In genomic region chr17:18226284-18226945, GRCh38 we compare ENCODE assay signal across 10 cellular contexts. TPM values are rescaled to one million over a fixed set of nuclear protein-coding genes. Genes with fewer than 3 reads are reported as not detected.
DNase-seq lines count a peak whose midpoint lies in the region; ATAC-seq, FAIRE-seq and TF ChIP-seq lines count a peak whose summit lies in the region.
"Had no signal": no experiment of that assay in that cellular context is flagged by ENCODE, and none has a peak within 500 bp of the region (broad histone marks: within the 10 kb centered on the region; RNA-seq: fewer than 3 reads in every experiment).

No MANE protein-coding gene starts in this region.

- peak overlapping the region; percentile 79; the same call in 1 of the 2 replicates for H3K9ac ChIP-seq in HepG2 (ENCODE audit: insufficient read depth, low read depth, low read length)

- no peak for DNase-seq in activated CD4-positive, alpha-beta T cell treated with anti-CD3 and anti-CD28 coated beads, Interleukin-2, amount 10 ng/mL, durations not matched to agents 24 days and 14 days
- DNase-seq in activated CD4-positive, alpha-beta T cell treated with anti-CD3 and anti-CD28 coated beads for 1 hour = no peak
- DNase-seq in astrocyte of the cerebellum (ENCODE audit: low read depth) (no peak), HepG2 (ENCODE audit: low spot score) (no peak), thoracic aorta (ENCODE audit: low spot score) (no peak), NCI-H2081 treated with DMSO at 0.1 percent for 48 hours (lab: John Stamatoyannopoulos, UW) (no peak)
- DNase-seq: SIG-M5; stimulated activated CD4-positive, alpha-beta T cell treated with anti-CD3 and anti-CD28 coated beads, Interleukin-12 subunit alpha, Interleukin-12 subunit beta, amount 100 ng/mL, for 4 hours had no signal

- WGBS in HepG2 (ENCODE audit: low lambda C conversion rate) = 23% methylated on average over 15 of the region's 16 CpGs

- no peak for FAIRE-seq in HepG2 (lab: Jason Lieb, UNC)

- peak overlapping the region; percentile 89 for H3K27ac Mint-ChIP-seq in activated CD4-positive, alpha-beta T cell treated with anti-CD3 and anti-CD28 coated beads, Interleukin-2, amount 10 ng/mL, durations not matched to agents 24 days and 14 days

- H3K9me3 Mint-ChIP-seq in activated CD4-positive, alpha-beta T cell treated with anti-CD3 and anti-CD28 coated beads, Interleukin-2, amount 10 ng/mL, durations not matched to agents 24 days and 14 days = no peaks in the 10 kb centered on the region

- POLR2A ChIA-PET in HepG2 (lab: Yijun Ruan, JAX) = interaction anchor here (3.2 kb wide), 1 partner anchor 43 kb away, joined by 29 read pairs; the partner anchor contains the start of gene ALKBH5

- TF ChIP-seq CTCF in astrocyte of the cerebellum (IDR thresholded peaks at IDR 0.05; ENCODE audit: low read depth, low read length, missing control alignments) (no peak), HepG2 (CRISPR knock-in tag; IDR thresholded peaks at IDR 0.05) (no peak), thoracic aorta (IDR thresholded peaks at IDR 0.05) (no peak)

- in situ Hi-C loops in astrocyte of the cerebellum (cut with HindIII; ENCODE audit: low sequenced_read_pairs) = no loop called here
- in situ Hi-C loops in HepG2 (cut with HindIII; ENCODE audit: extremely low pct_ligation_motif_present, low pct_unique_long_range_greater_than_20kb) = no loop called here

- BruUV-seq in HepG2 (replicated peaks; lab: Mats Ljungman, UMichigan) = TSS peak; percentile 57

- TF ChIP-seq EP300 in HepG2 (IDR thresholded peaks at IDR 0.05; ENCODE audit: low read depth in 2 of 2, low read length in 2 of 2) (no peak), HepG2 (CRISPR knock-in tag; IDR thresholded peaks at IDR 0.05; ENCODE audit: borderline replicate concordance) (no peak)

- no peak overlapping the region for H2AFZ ChIP-seq in HepG2 (ENCODE audit: low read length)

- H3K9me3 ChIP-seq in HepG2 (ENCODE audit: low read length) (no peaks in the 10 kb centered on the region), thoracic aorta (no peaks in the 10 kb centered on the region)

- no peak for TF ChIP-seq POLR2A in HepG2 (IDR thresholded peaks at IDR 0.05; ENCODE audit: insufficient read depth in 1 of 2, low read depth in 2 of 2, low read length in 2 of 2)

- no peaks in the 10 kb centered on the region; a peak in 1 of 5 replicates for H3K27me3 ChIP-seq in HepG2 (ENCODE audit: control insufficient read depth in 1 of 2, insufficient read depth in 2 of 2, low read length in 2 of 2)
- no peaks in the 10 kb centered on the region for H3K27me3 ChIP-seq in thoracic aorta (replicated peaks; ENCODE audit: insufficient read depth)

- peaks cover 3% of the 10 kb centered on the region for H3K36me3 Mint-ChIP-seq in activated CD4-positive, alpha-beta T cell treated with anti-CD3 and anti-CD28 coated beads, Interleukin-2, amount 10 ng/mL, durations not matched to agents 24 days and 14 days (ENCODE audit: low read depth)

- TF ChIP-seq RAD21 in HepG2 (CRISPR knock-in tag; IDR thresholded peaks at IDR 0.05) = no peak

- H3K27ac ChIP-seq in HepG2 (ENCODE audit: extremely low read length, insufficient read depth, low read length) (no peak overlapping the region), thoracic aorta (no peak overlapping the region)

- H3K4me3 ChIP-seq in astrocyte of the cerebellum (ENCODE audit: low read depth, low read length) (peak overlapping the region; percentile 77), HepG2 (replicated peaks in 1 of 3; ENCODE audit: insufficient read depth in 1 of 3, low read depth in 2 of 3, low read length in 3 of 3) (peak overlapping the region; percentile 85 to 96 (median 89)), thoracic aorta (peak overlapping the region; percentile 81)

- H3K4me1 Mint-ChIP-seq in activated CD4-positive, alpha-beta T cell treated with anti-CD3 and anti-CD28 coated beads, Interleukin-2, amount 10 ng/mL, durations not matched to agents 24 days and 14 days = peaks cover 19% of the 10 kb centered on the region

- H4K20me1 ChIP-seq in HepG2 (ENCODE audit: insufficient read depth, low read length) = peaks cover 4% of the 10 kb centered on the region; the same call in 1 of the 2 replicates

- H3K36me3 ChIP-seq in HepG2 (replicated peaks in 1 of 2; ENCODE audit: control insufficient read depth in 1 of 2, insufficient read depth in 2 of 2, low read length in 2 of 2) (no peaks in the 10 kb centered on the region), thoracic aorta (no peaks in the 10 kb centered on the region)

- H3K79me2 ChIP-seq in HepG2 (ENCODE audit: insufficient read depth, low read length) = peaks cover 21% of the 10 kb centered on the region

- peaks cover 2% of the 10 kb centered on the region for H3K27me3 Mint-ChIP-seq in activated CD4-positive, alpha-beta T cell treated with anti-CD3 and anti-CD28 coated beads, Interleukin-2, amount 10 ng/mL, durations not matched to agents 24 days and 14 days

- H3K4me1 ChIP-seq in HepG2 (ENCODE audit: insufficient read depth, low read length) = peaks cover 54% of the 10 kb centered on the region
- H3K4me1 ChIP-seq in thoracic aorta (ENCODE audit: control insufficient read depth in 1 of 2, low read depth in 2 of 2) = peaks cover 9 to 20% of the 10 kb centered on the region in 2 donors

- CTCF ChIA-PET in HepG2 (lab: Yijun Ruan, JAX; ENCODE audit: low intra/inter-chr PET ratio, low total read pairs) = no interaction called here

- ATAC-seq in HepG2 = no peak
- no peak for ATAC-seq in thoracic aorta (ENCODE audit: insufficient number of reproducible peaks, low FRiP score, low read depth)
- ATAC-seq in GM19467 (IDR thresholded peaks at IDR 0.05; ENCODE audit: unreplicated experiment) = no peak
- no peak for ATAC-seq in GM21737 (IDR thresholded peaks at IDR 0.05; ENCODE audit: unreplicated experiment)

- peak overlapping the region; percentile 99 for H3K4me3 Mint-ChIP-seq in activated CD4-positive, alpha-beta T cell treated with anti-CD3 and anti-CD28 coated beads, Interleukin-2, amount 10 ng/mL, durations not matched to agents 24 days and 14 days

- H3K4me2 ChIP-seq in HepG2 (ENCODE audit: low read depth, low read length) = peak overlapping the region; percentile 97

- intact Hi-C loops in activated CD4-positive, alpha-beta T cell treated with anti-CD3 and anti-CD28 coated beads, Interleukin-2, amount 10 ng/mL, durations not matched to agents 24 days and 14 days (cut with micrococcal nuclease) = loop anchor here (5.0 kb wide), 1 partner anchor 84 kb away; no protein-coding TSS in a partner anchor
- intact Hi-C loops in HepG2 (cut with micrococcal nuclease; ENCODE audit: unreplicated experiment) = no loop called here

RNA-seq across cellular contexts. Expression of gene LLGL1, which starts 1.0 kb away (rescaled TPM):
- total RNA-seq in activated CD4-positive, alpha-beta T cell treated with anti-CD3 and anti-CD28 coated beads, Interleukin-2, amount 10 ng/mL, durations not matched to agents 24 days and 14 days = 23.1 and 23.5 TPM in 2 replicates
- total RNA-seq in HepG2 (2016; rRNA removed; fragmentation: Illumina TruSeq; extraction: Trizol) (15.3 and 19.7 TPM in 2 replicates), thoracic aorta (10 to 100 TPM; 17.1 to 30.3 TPM)
- 2.3 and 2.6 TPM in 2 replicates for total RNA-seq in HepG2 (2016; cell fraction: cytosol; rRNA removed; fragmentation: Illumina TruSeq; extraction: Trizol; ENCODE audit: low read depth)
- 15.3 and 17.1 TPM in 2 replicates for total RNA-seq in HepG2 (2016; cell fraction: insoluble cytoplasmic fraction; rRNA removed; fragmentation: Illumina TruSeq; extraction: Trizol)
- 8.6 and 9.8 TPM in 2 replicates for total RNA-seq in HepG2 (2016; cell fraction: membrane; rRNA removed; fragmentation: Illumina TruSeq; extraction: Trizol)
- 8.6 and 10.2 TPM in 2 replicates for total RNA-seq in HepG2 (2016; cell fraction: nucleus; rRNA removed; fragmentation: Illumina TruSeq; extraction: Trizol)
- polyA plus RNA-seq in HepG2 (2011; rRNA removed) = 15.0 and 18.8 TPM in 2 replicates
- polyA plus RNA-seq in HepG2 (2011; cell fraction: cytosol; rRNA removed) = 10.4 and 17.8 TPM in 2 replicates
- 32.9 and 37.7 TPM in 2 replicates for polyA plus RNA-seq in HepG2 (2011; cell fraction: nucleus; rRNA removed)
- 7.1 and 9.0 TPM in 2 replicates for polyA plus RNA-seq in HepG2 (2012)
- 1.6 and 1.8 TPM in 2 replicates for polyA plus RNA-seq in HepG2 (2016; cell fraction: cytosol; fragmentation: Illumina TruSeq; extraction: Trizol; ENCODE audit: low read depth)
- polyA plus RNA-seq in HepG2 (2016; cell fraction: insoluble cytoplasmic fraction; fragmentation: Illumina TruSeq; extraction: Trizol; ENCODE audit: low read depth) = 13.7 and 17.7 TPM in 2 replicates
- polyA plus RNA-seq in HepG2 (2016; cell fraction: membrane; fragmentation: Illumina TruSeq; extraction: Trizol; ENCODE audit: low read depth) = 5.4 and 6.6 TPM in 2 replicates
- 15.0 and 16.9 TPM in 2 replicates for polyA plus RNA-seq in HepG2 (2016; cell fraction: nucleus; fragmentation: Illumina TruSeq; extraction: Trizol; ENCODE audit: insufficient read depth, low read depth)
- polyA minus RNA-seq in HepG2 (2011; rRNA and poly(A)+ RNA removed; ENCODE audit: low replicate concordance) = 19.0 and 51.1 TPM in 2 replicates
- 11.7 and 14.3 TPM in 2 replicates for polyA minus RNA-seq in HepG2 (2011; cell fraction: cytosol; rRNA and poly(A)+ RNA removed)
- polyA minus RNA-seq in HepG2 (2011; cell fraction: nucleus; rRNA and poly(A)+ RNA removed) = 8.6 and 10.4 TPM in 2 replicates

RNA-seq across cellular contexts. Expression of gene FLII, which starts 32.1 kb away (rescaled TPM):
- total RNA-seq in activated CD4-positive, alpha-beta T cell treated with anti-CD3 and anti-CD28 coated beads, Interleukin-2, amount 10 ng/mL, durations not matched to agents 24 days and 14 days = 266 and 275 TPM in 2 replicates
- total RNA-seq in HepG2 (2016; rRNA removed; fragmentation: Illumina TruSeq; extraction: Trizol) (130 and 135 TPM in 2 replicates), thoracic aorta (100 to 1,000 TPM; 309 to 312 TPM)
- 20.5 and 23.1 TPM in 2 replicates for total RNA-seq in HepG2 (2016; cell fraction: cytosol; rRNA removed; fragmentation: Illumina TruSeq; extraction: Trizol; ENCODE audit: low read depth)
- 123 and 124 TPM in 2 replicates for total RNA-seq in HepG2 (2016; cell fraction: insoluble cytoplasmic fraction; rRNA removed; fragmentation: Illumina TruSeq; extraction: Trizol)
- total RNA-seq in HepG2 (2016; cell fraction: membrane; rRNA removed; fragmentation: Illumina TruSeq; extraction: Trizol) = 56.6 and 58.5 TPM in 2 replicates
- total RNA-seq in HepG2 (2016; cell fraction: nucleus; rRNA removed; fragmentation: Illumina TruSeq; extraction: Trizol) = 79.3 and 83.0 TPM in 2 replicates
- polyA plus RNA-seq in HepG2 (2011; rRNA removed) = 303 and 324 TPM in 2 replicates
- polyA plus RNA-seq in HepG2 (2011; cell fraction: cytosol; rRNA removed) = 189 and 265 TPM in 2 replicates
- 685 and 845 TPM in 2 replicates for polyA plus RNA-seq in HepG2 (2011; cell fraction: nucleus; rRNA removed)
- 108 and 130 TPM in 2 replicates for polyA plus RNA-seq in HepG2 (2012)
- 15.6 and 17.4 TPM in 2 replicates for polyA plus RNA-seq in HepG2 (2016; cell fraction: cytosol; fragmentation: Illumina TruSeq; extraction: Trizol; ENCODE audit: low read depth)
- 140 and 172 TPM in 2 replicates for polyA plus RNA-seq in HepG2 (2016; cell fraction: insoluble cytoplasmic fraction; fragmentation: Illumina TruSeq; extraction: Trizol; ENCODE audit: low read depth)
- polyA plus RNA-seq in HepG2 (2016; cell fraction: membrane; fragmentation: Illumina TruSeq; extraction: Trizol; ENCODE audit: low read depth) = 37.0 and 39.8 TPM in 2 replicates
- polyA plus RNA-seq in HepG2 (2016; cell fraction: nucleus; fragmentation: Illumina TruSeq; extraction: Trizol; ENCODE audit: insufficient read depth, low read depth) = 198 and 202 TPM in 2 replicates
- 413 and 442 TPM in 2 replicates for polyA minus RNA-seq in HepG2 (2011; rRNA and poly(A)+ RNA removed; ENCODE audit: low replicate concordance)
- polyA minus RNA-seq in HepG2 (2011; cell fraction: cytosol; rRNA and poly(A)+ RNA removed) = 159 and 175 TPM in 2 replicates
- 95.7 and 108 TPM in 2 replicates for polyA minus RNA-seq in HepG2 (2011; cell fraction: nucleus; rRNA and poly(A)+ RNA removed)

RNA-seq across cellular contexts. Expression of gene MIEF2, which starts 34.0 kb away (rescaled TPM):
- 4.3 and 6.0 TPM in 2 replicates for total RNA-seq in activated CD4-positive, alpha-beta T cell treated with anti-CD3 and anti-CD28 coated beads, Interleukin-2, amount 10 ng/mL, durations not matched to agents 24 days and 14 days
- 8.0 and 8.2 TPM in 2 replicates for total RNA-seq in HepG2 (2016; rRNA removed; fragmentation: Illumina TruSeq; extraction: Trizol)
- total RNA-seq in HepG2 (2016; cell fraction: cytosol; rRNA removed; fragmentation: Illumina TruSeq; extraction: Trizol; ENCODE audit: low read depth) = 1.4 and 1.9 TPM in 2 replicates
- 6.8 and 9.6 TPM in 2 replicates for total RNA-seq in HepG2 (2016; cell fraction: insoluble cytoplasmic fraction; rRNA removed; fragmentation: Illumina TruSeq; extraction: Trizol)
- 2.5 and 2.9 TPM in 2 replicates for total RNA-seq in HepG2 (2016; cell fraction: membrane; rRNA removed; fragmentation: Illumina TruSeq; extraction: Trizol)
- 11.8 and 12.5 TPM in 2 replicates for total RNA-seq in HepG2 (2016; cell fraction: nucleus; rRNA removed; fragmentation: Illumina TruSeq; extraction: Trizol)
- 6.0 and 9.5 TPM in 2 replicates for polyA plus RNA-seq in HepG2 (2011; rRNA removed)
- polyA plus RNA-seq in HepG2 (2011; cell fraction: cytosol; rRNA removed) = 10.8 and 16.3 TPM in 2 replicates
- 40.2 and 48.1 TPM in 2 replicates for polyA plus RNA-seq in HepG2 (2011; cell fraction: nucleus; rRNA removed)
- polyA plus RNA-seq in HepG2 (2012) = 4.3 and 5.9 TPM in 2 replicates
- polyA plus RNA-seq in HepG2 (2016; cell fraction: cytosol; fragmentation: Illumina TruSeq; extraction: Trizol; ENCODE audit: low read depth) = 0.40 and 0.46 TPM in 2 replicates
- polyA plus RNA-seq in HepG2 (2016; cell fraction: insoluble cytoplasmic fraction; fragmentation: Illumina TruSeq; extraction: Trizol; ENCODE audit: low read depth) = 3.5 and 3.7 TPM in 2 replicates
- 1.1 and 1.2 TPM in 2 replicates for polyA plus RNA-seq in HepG2 (2016; cell fraction: membrane; fragmentation: Illumina TruSeq; extraction: Trizol; ENCODE audit: low read depth)
- 8.4 and 11.9 TPM in 2 replicates for polyA plus RNA-seq in HepG2 (2016; cell fraction: nucleus; fragmentation: Illumina TruSeq; extraction: Trizol; ENCODE audit: insufficient read depth, low read depth)
- polyA minus RNA-seq in HepG2 (2011; rRNA and poly(A)+ RNA removed; ENCODE audit: low replicate concordance) = 12.7 and 29.1 TPM in 2 replicates
- polyA minus RNA-seq in HepG2 (2011; cell fraction: cytosol; rRNA and poly(A)+ RNA removed) = 7.4 and 9.1 TPM in 2 replicates
- 18.0 and 20.5 TPM in 2 replicates for polyA minus RNA-seq in HepG2 (2011; cell fraction: nucleus; rRNA and poly(A)+ RNA removed)
- 10 to 100 TPM; 31.7 to 33.8 TPM for total RNA-seq in thoracic aorta

RNA-seq across cellular contexts. Expression of gene ALKBH5, which starts 42.8 kb away (rescaled TPM):
- 158 and 162 TPM in 2 replicates for total RNA-seq in activated CD4-positive, alpha-beta T cell treated with anti-CD3 and anti-CD28 coated beads, Interleukin-2, amount 10 ng/mL, durations not matched to agents 24 days and 14 days
- total RNA-seq in HepG2 (2016; rRNA removed; fragmentation: Illumina TruSeq; extraction: Trizol) (68.9 and 77.9 TPM in 2 replicates), thoracic aorta (100 to 1,000 TPM in 1 of 2 donors, 10 to 100 TPM in 1; 89.6 to 105 TPM)
- total RNA-seq in HepG2 (2016; cell fraction: cytosol; rRNA removed; fragmentation: Illumina TruSeq; extraction: Trizol; ENCODE audit: low read depth) = 33.0 and 40.4 TPM in 2 replicates
- 67.3 and 68.1 TPM in 2 replicates for total RNA-seq in HepG2 (2016; cell fraction: insoluble cytoplasmic fraction; rRNA removed; fragmentation: Illumina TruSeq; extraction: Trizol)
- total RNA-seq in HepG2 (2016; cell fraction: membrane; rRNA removed; fragmentation: Illumina TruSeq; extraction: Trizol) = 116 and 133 TPM in 2 replicates
- total RNA-seq in HepG2 (2016; cell fraction: nucleus; rRNA removed; fragmentation: Illumina TruSeq; extraction: Trizol) = 33.2 and 35.5 TPM in 2 replicates
- polyA plus RNA-seq in HepG2 (2011; rRNA removed) = 76.9 and 81.4 TPM in 2 replicates
- 86.0 TPM in 2 replicates for polyA plus RNA-seq in HepG2 (2011; cell fraction: cytosol; rRNA removed)
- polyA plus RNA-seq in HepG2 (2011; cell fraction: nucleus; rRNA removed) = 33.7 and 38.7 TPM in 2 replicates
- polyA plus RNA-seq in HepG2 (2012) = 40.0 and 40.1 TPM in 2 replicates
- 28.2 and 39.0 TPM in 2 replicates for polyA plus RNA-seq in HepG2 (2016; cell fraction: cytosol; fragmentation: Illumina TruSeq; extraction: Trizol; ENCODE audit: low read depth)
- polyA plus RNA-seq in HepG2 (2016; cell fraction: insoluble cytoplasmic fraction; fragmentation: Illumina TruSeq; extraction: Trizol; ENCODE audit: low read depth) = 72.9 and 78.4 TPM in 2 replicates
- polyA plus RNA-seq in HepG2 (2016; cell fraction: membrane; fragmentation: Illumina TruSeq; extraction: Trizol; ENCODE audit: low read depth) = 87.0 and 103 TPM in 2 replicates
- 49.9 and 55.5 TPM in 2 replicates for polyA plus RNA-seq in HepG2 (2016; cell fraction: nucleus; fragmentation: Illumina TruSeq; extraction: Trizol; ENCODE audit: insufficient read depth, low read depth)
- 171 and 230 TPM in 2 replicates for polyA minus RNA-seq in HepG2 (2011; rRNA and poly(A)+ RNA removed; ENCODE audit: low replicate concordance)
- polyA minus RNA-seq in HepG2 (2011; cell fraction: cytosol; rRNA and poly(A)+ RNA removed) = 93.0 and 100 TPM in 2 replicates
- polyA minus RNA-seq in HepG2 (2011; cell fraction: nucleus; rRNA and poly(A)+ RNA removed) = 24.7 and 35.2 TPM in 2 replicates
